27 cellular contexts compared by ENCODE assay signal in genomic region chr4:167321299-167321698, GRCh38.
"Had no signal": no experiment of that assay in that cellular context is flagged by ENCODE, and none has a peak within 500 bp of the region (broad histone marks: within the 10 kb centered on the region; RNA-seq: fewer than 3 reads in every experiment).

No MANE protein-coding gene starts in this region.

- DNase-seq: stimulated activated CD4-positive, alpha-beta T cell treated with anti-CD3 and anti-CD28 coated beads, Interleukin-2, amount 100 ng/mL, for 48 hours; stimulated activated CD4-positive, alpha-beta T cell treated with anti-CD3 and anti-CD28 coated beads, Interleukin-4, amount 100 ng/mL, for 1 hour; stimulated activated CD4-positive, alpha-beta T cell treated with anti-CD3 and anti-CD28 coated beads, Interleukin-4, amount 100 ng/mL, for 24 hours; stimulated activated CD4-positive, alpha-beta T cell treated with anti-CD3 and anti-CD28 coated beads, Interleukin-4, amount 100 ng/mL, for 4 hours; stimulated activated CD8-positive, alpha-beta memory T cell treated with anti-CD3 and anti-CD28 coated beads, Interleukin-4, amount 100 ng/mL, for 48 hours; stimulated activated naive B cell treated with anti-CD40 and anti-IgM and Interleukin-4, amounts not matched to agents 10 μg/mL and 1 μg/mL and 100 μg/mL, for 72 hours; stimulated activated naive CD4-positive, alpha-beta T cell; stimulated activated naive CD4-positive, alpha-beta T cell treated with Interleukin-2 at 50 U/mL for 16 hours; stimulated activated naive CD8-positive, alpha-beta T cell treated with anti-CD3 and anti-CD28 coated beads, Interleukin-15, amount 100 ng/mL, for 72 hours; stimulated activated naive CD8-positive, alpha-beta T cell treated with anti-CD3 and anti-CD28 coated beads, Interleukin-15, Interleukin-2, amounts not matched to agents 100 U/mL and 50 U/mL, for 24 hours; stomach; substantia nigra; testis; thyroid gland; tibial artery; transverse colon; trophoblast cell; upper lobe of left lung; upper lobe of right lung; uterus had no signal

- FAIRE-seq: urothelium cell line had no signal

- H3K36me3 ChIP-seq: stomach, suprapubic skin, thoracic aorta, thyroid gland, tibial artery, tibial nerve, transverse colon, upper lobe of left lung, upper lobe of right lung, uterus, vagina had no signal

- H3K9me3 ChIP-seq: stomach, suprapubic skin, testis, thoracic aorta, thyroid gland, tibial artery, tibial nerve, transverse colon, upper lobe of left lung, upper lobe of right lung, uterus, vagina had no signal

- ATAC-seq: stimulated activated effector memory CD8-positive, alpha-beta T cell treated with anti-CD3 and anti-CD28 coated beads, Interleukin-12 subunit alpha, Interleukin-12 subunit beta, amount 100 ng/mL, for 72 hours; stimulated activated memory B cell treated with anti-CD40 and anti-IgM and Interleukin-4, amounts not matched to agents 10 μg/mL and 1 μg/mL and 100 μg/mL, for 72 hours; stimulated activated naive B cell treated with anti-CD40 and anti-IgM and Interleukin-4, amounts not matched to agents 10 μg/mL and 1 μg/mL and 100 μg/mL, for 72 hours; stimulated activated naive CD8-positive, alpha-beta T cell treated with anti-CD3 and anti-CD28 coated beads, Interleukin-15, amount 100 ng/mL, for 72 hours; stimulated activated naive CD8-positive, alpha-beta T cell treated with anti-CD3 and anti-CD28 coated beads, Interleukin-15, Interleukin-2, amounts not matched to agents 100 U/mL and 50 U/mL, for 24 hours; upper lobe of right lung had no signal

- H3K27me3 ChIP-seq: stomach, suprapubic skin, testis, thyroid gland, tibial artery, tibial nerve, transverse colon, upper lobe of left lung, upper lobe of right lung, uterus, vagina had no signal

- H3K27ac ChIP-seq: stomach, suprapubic skin, testis, thoracic aorta, thyroid gland, tibial artery, tibial nerve, transverse colon, upper lobe of left lung, upper lobe of right lung, uterus, vagina had no signal

- H3K4me1 ChIP-seq: stomach, suprapubic skin, testis, thyroid gland, tibial artery, tibial nerve, transverse colon, upper lobe of left lung, upper lobe of right lung, uterus, vagina had no signal

- H3K4me3 ChIP-seq: stomach, suprapubic skin, testis, thoracic aorta, thyroid gland, tibial artery, tibial nerve, transverse colon, upper lobe of left lung, upper lobe of right lung, uterus, vagina had no signal
